ENCODE assay signal across 8 cellular contexts in genomic region chr2:221517362-221518121, GRCh38. TPM values are rescaled to one million over a fixed set of nuclear protein-coding genes. Genes with fewer than 3 reads are reported as not detected.
DNase-seq lines count a peak whose midpoint lies in the region; ATAC-seq and TF ChIP-seq lines count a peak whose summit lies in the region.

No MANE protein-coding gene starts in this region.

- H3K79me2 ChIP-seq in hepatocyte = peaks cover 33% of the 10 kb centered on the region

- no peak overlapping the region for H3K27ac ChIP-seq in hepatocyte

- no peaks in the 10 kb centered on the region for H3K9me3 ChIP-seq in hepatocyte (ENCODE audit: low read depth)

- 80% methylated on average over 9 of the region's 9 CpGs for WGBS in hepatocyte (ENCODE audit: low lambda C conversion rate, missing lambda C conversion rate)

- no peaks in the 10 kb centered on the region for H3K9me2 ChIP-seq in hepatocyte (replicated peaks; ENCODE audit: insufficient read depth)

- peaks cover 3% of the 10 kb centered on the region for H4K20me1 ChIP-seq in hepatocyte (ENCODE audit: insufficient read depth, poor library complexity, severe bottlenecking)

- peaks cover 10% of the 10 kb centered on the region for H3K4me1 ChIP-seq in hepatocyte (ENCODE audit: insufficient read depth)

- no peaks in the 10 kb centered on the region for H3K36me3 ChIP-seq in hepatocyte (replicated peaks; ENCODE audit: insufficient read depth, low read depth)

- peak; percentile 88 for ATAC-seq in GM21737 (IDR thresholded peaks at IDR 0.05; ENCODE audit: unreplicated experiment)
- ATAC-seq in left cardiac atrium = peak; percentile 48 to 88

- no peak overlapping the region for H2AFZ ChIP-seq in hepatocyte

- TF ChIP-seq CTCF in hepatocyte (IDR thresholded peaks at IDR 0.05; ENCODE audit: poor library complexity) = no peak

- no peak overlapping the region for H3K4me3 ChIP-seq in hepatocyte

- DNase-seq in EH (ENCODE audit: low read depth) (peak; percentile 90), Kasumi-1 (lab: John Stamatoyannopoulos, UW) (peak; percentile 13 to 14), activated T-cell treated with anti-CD3 and anti-CD28 coated beads for 24 hours (ENCODE audit: low read depth) (peak; percentile 55), left cardiac atrium (peak; percentile 38), hepatocyte (ENCODE audit: low spot score) (no peak), NCI-H82 treated with DMSO at 0.1 percent for 48 hours (lab: John Stamatoyannopoulos, UW; ENCODE audit: unreplicated experiment) (no peak)
- peak; percentile 30 to 46 for DNase-seq in stimulated activated CD8-positive, alpha-beta memory T cell treated with anti-CD3 and anti-CD28 coated beads, Interleukin-2, amount 100 ng/mL, for 1 hour (ENCODE audit: low read depth in 2 of 2)

- intact Hi-C loops in left cardiac atrium (cut with DNase I) = no loop called here

- H3K4me2 ChIP-seq in hepatocyte = no peak overlapping the region

- no peaks in the 10 kb centered on the region for H3K27me3 ChIP-seq in hepatocyte

RNA-seq across cellular contexts. Expression of gene EPHA4, which starts 54.6 kb away (rescaled TPM):
- total RNA-seq in left cardiac atrium = 10 to 100 TPM; 55.8 to 84.1 TPM
- 36.8 and 39.0 TPM in 2 replicates for total RNA-seq in hepatocyte
- 7.8 and 8.8 TPM in 2 replicates for polyA plus RNA-seq in hepatocyte

Comparison
In these comparisons a context has a peak if more than half of its experiments do, and no peak if none do; other contexts are left out.
1. DNase-seq: peak in EH (single experiment), Kasumi-1 (2 of 2), activated T-cell treated with anti-CD3 and anti-CD28 coated beads for 24 hours (single experiment), left cardiac atrium (single experiment) and stimulated activated CD8-positive, alpha-beta memory T cell treated with anti-CD3 and anti-CD28 coated beads, Interleukin-2, amount 100 ng/mL, for 1 hour (2 of 2); none in hepatocyte (single experiment) and NCI-H82 treated with DMSO at 0.1 percent for 48 hours (single experiment).